In genomic region chr5:56129288-56129687, GRCh38 we compare ENCODE assay signal across 1 cellular context.
TF ChIP-seq lines count a peak whose summit lies in the region.

No MANE protein-coding gene starts in this region.

TF ChIP-seq in IMR-90, 13 proteins besides CTCF, POLR2A, EP300 and RAD21:
- no peak for TF ChIP-seq FOS (IDR thresholded peaks at IDR 0.05; ENCODE audit: low read depth, low read length)
- no peak for TF ChIP-seq MAZ (IDR thresholded peaks at IDR 0.05; ENCODE audit: borderline replicate concordance, low read depth, low read length)
- no peak for TF ChIP-seq NFE2L2 (IDR thresholded peaks at IDR 0.05; ENCODE audit: low read depth, low read length)
- no peak for TF ChIP-seq CHD1 (IDR thresholded peaks at IDR 0.05; ENCODE audit: low read depth, low read length)
- no peak for TF ChIP-seq SMC3 (IDR thresholded peaks at IDR 0.05; ENCODE audit: low read depth, low read length)
- TF ChIP-seq MXI1 (IDR thresholded peaks at IDR 0.05; ENCODE audit: borderline replicate concordance, low read depth, low read length): no peak
